Comparison of ENCODE assay signal across 8 cellular contexts in genomic region chr7:100568936-100569844, GRCh38. TPM values are rescaled to one million over a fixed set of nuclear protein-coding genes. Genes with fewer than 3 reads are reported as not detected.
DNase-seq lines count a peak whose midpoint lies in the region; ATAC-seq and TF ChIP-seq lines count a peak whose summit lies in the region.

No MANE protein-coding gene starts in this region.

- DNase-seq in GM10266 (ENCODE audit: extremely low spot score) (peak; percentile 66), MV-4-11 (lab: John Stamatoyannopoulos, UW) (peak; percentile 71), mesendoderm (peak; percentile 88), superior temporal gyrus (ENCODE audit: extremely low spot score) (peak; percentile 36), NCI-H128 (lab: John Stamatoyannopoulos, UW; ENCODE audit: unreplicated experiment) (no peak)
- DNase-seq in activated CD4-positive, alpha-beta T cell treated with anti-CD3 and anti-CD28 coated beads for 36 hours: peak; percentile 73

- H2BK120ac ChIP-seq in mesendoderm (ENCODE audit: low read depth, low read length): no peak overlapping the region

- peaks cover 36% of the 10 kb centered on the region for H3K4me1 Mint-ChIP-seq in activated CD4-positive, alpha-beta T cell treated with anti-CD3 and anti-CD28 coated beads for 36 hours

- no peak overlapping the region for H2BK5ac ChIP-seq in mesendoderm (ENCODE audit: low read length)

- ATAC-seq in activated CD4-positive, alpha-beta T cell treated with anti-CD3 and anti-CD28 coated beads for 36 hours: peak; percentile 45
- ATAC-seq in HG02884 (IDR thresholded peaks at IDR 0.05; ENCODE audit: unreplicated experiment): no peak

- H3K4me3 ChIP-seq in ectodermal cell (ENCODE audit: insufficient read depth, low read depth, low read length) (peak overlapping the region; percentile 44), mesendoderm (ENCODE audit: low read length) (no peak overlapping the region)

- H3K18ac ChIP-seq in mesendoderm (ENCODE audit: low read length): no peak overlapping the region

- no peaks in the 10 kb centered on the region for H3K9me3 Mint-ChIP-seq in activated CD4-positive, alpha-beta T cell treated with anti-CD3 and anti-CD28 coated beads for 36 hours (ENCODE audit: low read depth)

- peaks cover 17% of the 10 kb centered on the region for H3K36me3 Mint-ChIP-seq in activated CD4-positive, alpha-beta T cell treated with anti-CD3 and anti-CD28 coated beads for 36 hours (ENCODE audit: low read depth)

- peak overlapping the region; percentile 79 for H3K56ac ChIP-seq in mesendoderm (ENCODE audit: low read length)

- POLR2A ChIA-PET in activated CD4-positive, alpha-beta T cell treated with anti-CD3 and anti-CD28 coated beads for 36 hours (lab: Charles Lee): interaction anchor here (1.2 kb wide), 1 partner anchor 17 kb away, joined by 3 read pairs; the partner anchor contains the start of gene FBXO24

- peak overlapping the region; percentile 64 for H3K9ac ChIP-seq in mesendoderm (ENCODE audit: low read length)

- peaks cover 37% of the 10 kb centered on the region for H3K4me1 ChIP-seq in ectodermal cell (ENCODE audit: control insufficient read depth, insufficient read depth, low read length)
- peaks cover 10% of the 10 kb centered on the region for H3K4me1 ChIP-seq in mesendoderm (ENCODE audit: control insufficient read depth, low read depth, low read length)

- WGBS in ectodermal cell, 2 experiments: 21% methylated on average over 35 of the region's 35 CpGs
- no CpG with 5 or more reads among the region's 35 CpGs for WGBS in mesendoderm (ENCODE audit: extremely low coverage, insufficient coverage, low lambda C conversion rate)

- H3K4me2 ChIP-seq in mesendoderm (ENCODE audit: low read length): peak overlapping the region; percentile 52

- H3K79me1 ChIP-seq in mesendoderm (ENCODE audit: low read length): no peaks in the 10 kb centered on the region

- H3K4me3 Mint-ChIP-seq in activated CD4-positive, alpha-beta T cell treated with anti-CD3 and anti-CD28 coated beads for 36 hours: peak overlapping the region; percentile 2

- H3K27ac ChIP-seq in ectodermal cell (ENCODE audit: insufficient read depth, low read depth, low read length, poor library complexity, severe bottlenecking) (peak overlapping the region; percentile 18), mesendoderm (ENCODE audit: low read depth, low read length) (no peak overlapping the region)

- H3K4ac ChIP-seq in mesendoderm (ENCODE audit: low read depth, low read length): no peak overlapping the region

- TF ChIP-seq CTCF in GM10266 (IDR thresholded peaks at IDR 0.05; ENCODE audit: control insufficient read depth, insufficient read depth, low read depth, missing control alignments): peak; percentile 44

- H2BK15ac ChIP-seq in mesendoderm (replicated peaks; ENCODE audit: low read depth): no peak overlapping the region

- H3K9me3 ChIP-seq in ectodermal cell (ENCODE audit: control insufficient read depth, low read length): no peaks in the 10 kb centered on the region

- H3K36me3 ChIP-seq in ectodermal cell (ENCODE audit: control insufficient read depth, insufficient read depth, low read length) (no peaks in the 10 kb centered on the region), mesendoderm (ENCODE audit: control insufficient read depth, insufficient read depth, low read length) (no peaks in the 10 kb centered on the region)

- H4K5ac ChIP-seq in mesendoderm (ENCODE audit: low read length): no peak overlapping the region

- no peaks in the 10 kb centered on the region for H3K27me3 Mint-ChIP-seq in activated CD4-positive, alpha-beta T cell treated with anti-CD3 and anti-CD28 coated beads for 36 hours

- H3K27ac Mint-ChIP-seq in activated CD4-positive, alpha-beta T cell treated with anti-CD3 and anti-CD28 coated beads for 36 hours: no peak overlapping the region

- no peaks in the 10 kb centered on the region for H3K79me2 ChIP-seq in mesendoderm (ENCODE audit: control insufficient read depth, insufficient read depth, low read length)

- H3K23ac ChIP-seq in mesendoderm (ENCODE audit: low read length): peak overlapping the region; percentile 48

- no peak overlapping the region for H4K8ac ChIP-seq in mesendoderm (ENCODE audit: low read depth, low read length)

- CTCF ChIA-PET in activated CD4-positive, alpha-beta T cell treated with anti-CD3 and anti-CD28 coated beads for 36 hours (lab: Charles Lee): interaction anchor here (0.6 to 1.5 kb wide), 4 partner anchors 10 to 87 kb away, joined by 3 to 5 read pairs (median 4); no protein-coding TSS in a partner anchor

- H3K27me3 ChIP-seq in ectodermal cell (ENCODE audit: control insufficient read depth, insufficient read depth, low read length, poor library complexity, severe bottlenecking) (peaks cover 18% of the 10 kb centered on the region), mesendoderm (ENCODE audit: insufficient read depth, low read length, poor library complexity) (no peaks in the 10 kb centered on the region)

- intact Hi-C loops in activated CD4-positive, alpha-beta T cell treated with anti-CD3 and anti-CD28 coated beads for 36 hours (cut with DNase I, micrococcal nuclease): loop anchor here in 1 of 2 experiments (2.0 kb wide), 1 partner anchor 14 kb away; no protein-coding TSS in a partner anchor

- no peak overlapping the region for H2AK5ac ChIP-seq in mesendoderm (ENCODE audit: low read length)

RNA-seq across cellular contexts. Expression of gene SAP25, which starts 4.5 kb away (rescaled TPM):
- total RNA-seq in activated CD4-positive, alpha-beta T cell treated with anti-CD3 and anti-CD28 coated beads for 36 hours: 10 to 100 TPM in 1 of 2 experiments, 1 to 10 TPM in 1; 9.9 to 13.1 TPM
- 2.5 TPM for polyA plus RNA-seq in ectodermal cell (2013, experiment 1 of 4)
- polyA plus RNA-seq in ectodermal cell (2013, experiment 2 of 4): 2.1 TPM
- 1.6 TPM for polyA plus RNA-seq in ectodermal cell (2013, experiment 3 of 4)
- 3.2 TPM for polyA plus RNA-seq in ectodermal cell (2013, experiment 4 of 4)
- 3.2 TPM for polyA plus RNA-seq in mesendoderm (2013, experiment 1 of 2)
- 3.2 TPM for polyA plus RNA-seq in mesendoderm (2013, experiment 2 of 2)

RNA-seq across cellular contexts. Expression of gene LRCH4, which starts 16.7 kb away (rescaled TPM):
- 10 to 100 TPM; 70.3 to 71.7 TPM for total RNA-seq in activated CD4-positive, alpha-beta T cell treated with anti-CD3 and anti-CD28 coated beads for 36 hours
- 44.7 TPM for polyA plus RNA-seq in ectodermal cell (2013, experiment 1 of 4)
- polyA plus RNA-seq in ectodermal cell (2013, experiment 2 of 4): 42.4 TPM
- polyA plus RNA-seq in ectodermal cell (2013, experiment 3 of 4): 34.5 TPM
- polyA plus RNA-seq in ectodermal cell (2013, experiment 4 of 4): 37.7 TPM
- 20.9 TPM for polyA plus RNA-seq in mesendoderm (2013, experiment 1 of 2)
- 20.1 TPM for polyA plus RNA-seq in mesendoderm (2013, experiment 2 of 2)

RNA-seq across cellular contexts. Expression of gene FBXO24, which starts 16.9 kb away (rescaled TPM):
- 1 to 10 TPM; 1.4 to 2.1 TPM for total RNA-seq in activated CD4-positive, alpha-beta T cell treated with anti-CD3 and anti-CD28 coated beads for 36 hours
- polyA plus RNA-seq in ectodermal cell (2013, experiment 1 of 4): 2.2 TPM
- polyA plus RNA-seq in ectodermal cell (2013, experiment 2 of 4): 1.5 TPM
- 1.3 TPM for polyA plus RNA-seq in ectodermal cell (2013, experiment 3 of 4)
- polyA plus RNA-seq in ectodermal cell (2013, experiment 4 of 4): 1.3 TPM
- polyA plus RNA-seq in mesendoderm (2013, experiment 1 of 2): 0.13 TPM
- 0.11 TPM for polyA plus RNA-seq in mesendoderm (2013, experiment 2 of 2)

RNA-seq across cellular contexts. Expression of gene AGFG2, which starts 30.2 kb away (rescaled TPM):
- 10 to 100 TPM; 49.3 to 49.4 TPM for total RNA-seq in activated CD4-positive, alpha-beta T cell treated with anti-CD3 and anti-CD28 coated beads for 36 hours
- polyA plus RNA-seq in ectodermal cell (2013, experiment 1 of 4): 4.9 TPM
- 4.9 TPM for polyA plus RNA-seq in ectodermal cell (2013, experiment 2 of 4)
- polyA plus RNA-seq in ectodermal cell (2013, experiment 3 of 4): 4.3 TPM
- 4.7 TPM for polyA plus RNA-seq in ectodermal cell (2013, experiment 4 of 4)
- 5.6 TPM for polyA plus RNA-seq in mesendoderm (2013, experiment 1 of 2)
- 5.4 TPM for polyA plus RNA-seq in mesendoderm (2013, experiment 2 of 2)

RNA-seq across cellular contexts. Expression of gene PCOLCE, which starts 33.0 kb away (rescaled TPM):
- total RNA-seq in activated CD4-positive, alpha-beta T cell treated with anti-CD3 and anti-CD28 coated beads for 36 hours: 1 to 10 TPM; 7.6 to 8.9 TPM
- 46.3 TPM for polyA plus RNA-seq in ectodermal cell (2013, experiment 1 of 4)
- polyA plus RNA-seq in ectodermal cell (2013, experiment 2 of 4): 35.8 TPM
- polyA plus RNA-seq in ectodermal cell (2013, experiment 3 of 4): 36.4 TPM
- polyA plus RNA-seq in ectodermal cell (2013, experiment 4 of 4): 46.4 TPM
- polyA plus RNA-seq in mesendoderm (2013, experiment 1 of 2): 32.1 TPM
- polyA plus RNA-seq in mesendoderm (2013, experiment 2 of 2): 33.1 TPM
